Comparison of ENCODE assay signal across 1 cellular context in the genomic region with DNA sequence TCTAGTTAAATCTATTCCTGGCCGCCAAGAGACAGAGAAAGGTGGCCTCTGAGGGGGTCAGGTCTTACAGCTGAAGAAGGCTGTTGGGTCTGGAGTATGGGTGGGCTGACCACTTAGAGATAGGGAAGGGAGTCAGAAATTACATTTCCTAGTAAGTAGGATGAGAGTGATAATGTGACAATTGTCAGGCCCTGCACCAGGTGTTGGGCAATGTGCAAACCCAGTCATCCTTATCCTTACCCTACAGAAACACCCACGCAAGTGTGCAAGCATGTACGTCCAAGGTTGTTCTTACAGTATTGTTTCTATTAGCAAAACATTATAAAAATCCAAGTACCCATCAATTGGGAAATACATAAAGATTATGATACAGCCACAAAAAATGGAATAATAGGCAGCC.
TF ChIP-seq lines count a peak whose summit lies in the region.

No MANE protein-coding gene starts in this region.

TF ChIP-seq in IMR-90, 13 proteins besides CTCF, POLR2A, EP300 and RAD21:
- TF ChIP-seq CHD1 (IDR thresholded peaks at IDR 0.05; ENCODE audit: low read depth, low read length) (no peak), BHLHE40 (IDR thresholded peaks at IDR 0.05; ENCODE audit: low read depth, low read length) (no peak), CEBPB (IDR thresholded peaks at IDR 0.05; ENCODE audit: low read depth, low read length) (no peak), RFX5 (IDR thresholded peaks at IDR 0.05; ENCODE audit: low read depth, low read length) (no peak), MXI1 (IDR thresholded peaks at IDR 0.05; ENCODE audit: borderline replicate concordance, low read depth, low read length) (no peak), FOS (IDR thresholded peaks at IDR 0.05; ENCODE audit: low read depth, low read length) (no peak), MAFK (IDR thresholded peaks at IDR 0.05; ENCODE audit: low read depth, low read length) (no peak), NFE2L2 (IDR thresholded peaks at IDR 0.05; ENCODE audit: low read depth, low read length) (no peak), RCOR1 (IDR thresholded peaks at IDR 0.05; ENCODE audit: insufficient replicate concordance, low read length) (no peak), MAZ (IDR thresholded peaks at IDR 0.05; ENCODE audit: borderline replicate concordance, low read depth, low read length) (no peak), SMC3 (IDR thresholded peaks at IDR 0.05; ENCODE audit: low read depth, low read length) (no peak)
- TF ChIP-seq, protein P1, sequence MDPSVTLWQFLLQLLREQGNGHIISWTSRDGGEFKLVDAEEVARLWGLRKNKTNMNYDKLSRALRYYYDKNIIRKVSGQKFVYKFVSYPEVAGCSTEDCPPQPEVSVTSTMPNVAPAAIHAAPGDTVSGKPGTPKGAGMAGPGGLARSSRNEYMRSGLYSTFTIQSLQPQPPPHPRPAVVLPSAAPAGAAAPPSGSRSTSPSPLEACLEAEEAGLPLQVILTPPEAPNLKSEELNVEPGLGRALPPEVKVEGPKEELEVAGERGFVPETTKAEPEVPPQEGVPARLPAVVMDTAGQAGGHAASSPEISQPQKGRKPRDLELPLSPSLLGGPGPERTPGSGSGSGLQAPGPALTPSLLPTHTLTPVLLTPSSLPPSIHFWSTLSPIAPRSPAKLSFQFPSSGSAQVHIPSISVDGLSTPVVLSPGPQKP (IDR thresholded peaks at IDR 0.05; ENCODE audit: borderline replicate concordance, low read depth, low read length) = no peak
- TF ChIP-seq, protein P2, sequence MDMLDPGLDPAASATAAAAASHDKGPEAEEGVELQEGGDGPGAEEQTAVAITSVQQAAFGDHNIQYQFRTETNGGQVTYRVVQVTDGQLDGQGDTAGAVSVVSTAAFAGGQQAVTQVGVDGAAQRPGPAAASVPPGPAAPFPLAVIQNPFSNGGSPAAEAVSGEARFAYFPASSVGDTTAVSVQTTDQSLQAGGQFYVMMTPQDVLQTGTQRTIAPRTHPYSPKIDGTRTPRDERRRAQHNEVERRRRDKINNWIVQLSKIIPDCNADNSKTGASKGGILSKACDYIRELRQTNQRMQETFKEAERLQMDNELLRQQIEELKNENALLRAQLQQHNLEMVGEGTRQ (IDR thresholded peaks at IDR 0.05; ENCODE audit: low read depth, low read length) = no peak
